Comparison of ENCODE assay signal across 8 cellular contexts in genomic region chr5:107104774-107105050, GRCh38.
DNase-seq lines count a peak whose midpoint lies in the region; ATAC-seq, FAIRE-seq and TF ChIP-seq lines count a peak whose summit lies in the region.

No MANE protein-coding gene starts in this region.

- H3K9me3 Mint-ChIP-seq in activated T-helper 1 cell treated with anti-CD3 and anti-CD28 coated beads, Interleukin-12 subunit alpha, Interleukin-12 subunit beta, Interleukin-2, Interleukin-4 antibody, amounts not matched to agents 30 ng/mL and 10 ng/mL and 1 ng/mL, durations not matched to agents 14 hours and 24 hours and 36 hours = no peaks in the 10 kb centered on the region

- H3K36me3 Mint-ChIP-seq in activated T-helper 1 cell treated with anti-CD3 and anti-CD28 coated beads, Interleukin-12 subunit alpha, Interleukin-12 subunit beta, Interleukin-2, Interleukin-4 antibody, amounts not matched to agents 30 ng/mL and 10 ng/mL and 1 ng/mL, durations not matched to agents 14 hours and 24 hours and 36 hours (ENCODE audit: low read depth) = no peaks in the 10 kb centered on the region

- H3K27ac Mint-ChIP-seq in activated T-helper 1 cell treated with anti-CD3 and anti-CD28 coated beads, Interleukin-12 subunit alpha, Interleukin-12 subunit beta, Interleukin-2, Interleukin-4 antibody, amounts not matched to agents 30 ng/mL and 10 ng/mL and 1 ng/mL, durations not matched to agents 14 hours and 24 hours and 36 hours = no peak overlapping the region

- DNase-seq in GM13977 (ENCODE audit: low spot score) (no peak), RCC 7860 (ENCODE audit: low spot score) (peak; percentile 60), left lobe of liver (ENCODE audit: low spot score) (no peak), mesenteric fat pad (ENCODE audit: low spot score) (no peak), DMS153 treated with DMSO at 0.1 percent for 48 hours (lab: John Stamatoyannopoulos, UW; ENCODE audit: unreplicated experiment) (no peak)
- DNase-seq in activated T-helper 1 cell treated with anti-CD3 and anti-CD28 coated beads, Interleukin-12 subunit alpha, Interleukin-12 subunit beta, Interleukin-2, Interleukin-4 antibody, amounts not matched to agents 30 ng/mL and 10 ng/mL and 1 ng/mL, durations not matched to agents 14 hours and 24 hours and 36 hours (ENCODE audit: low spot score) = no peak
- no peak for DNase-seq in stimulated activated CD4-positive, alpha-beta T cell treated with anti-CD3 and anti-CD28 coated beads, Interleukin-4, amount 100 ng/mL, for 1 hour

- intact Hi-C loops in activated T-helper 1 cell treated with anti-CD3 and anti-CD28 coated beads, Interleukin-12 subunit alpha, Interleukin-12 subunit beta, Interleukin-2, Interleukin-4 antibody, amounts not matched to agents 30 ng/mL and 10 ng/mL and 1 ng/mL, durations not matched to agents 14 hours and 24 hours and 36 hours (cut with micrococcal nuclease) = no loop called here

- H3K4me3 Mint-ChIP-seq in activated T-helper 1 cell treated with anti-CD3 and anti-CD28 coated beads, Interleukin-12 subunit alpha, Interleukin-12 subunit beta, Interleukin-2, Interleukin-4 antibody, amounts not matched to agents 30 ng/mL and 10 ng/mL and 1 ng/mL, durations not matched to agents 14 hours and 24 hours and 36 hours = no peak overlapping the region

- no peaks in the 10 kb centered on the region for H3K27me3 Mint-ChIP-seq in activated T-helper 1 cell treated with anti-CD3 and anti-CD28 coated beads, Interleukin-12 subunit alpha, Interleukin-12 subunit beta, Interleukin-2, Interleukin-4 antibody, amounts not matched to agents 30 ng/mL and 10 ng/mL and 1 ng/mL, durations not matched to agents 14 hours and 24 hours and 36 hours (ENCODE audit: insufficient read depth)

- peak; percentile 51 for TF ChIP-seq CTCF in GM13977 (IDR thresholded peaks at IDR 0.05; ENCODE audit: extremely low read depth, insufficient read depth, missing control alignments)

- H3K4me1 Mint-ChIP-seq in activated T-helper 1 cell treated with anti-CD3 and anti-CD28 coated beads, Interleukin-12 subunit alpha, Interleukin-12 subunit beta, Interleukin-2, Interleukin-4 antibody, amounts not matched to agents 30 ng/mL and 10 ng/mL and 1 ng/mL, durations not matched to agents 14 hours and 24 hours and 36 hours (ENCODE audit: low read depth) = no peaks in the 10 kb centered on the region

- FAIRE-seq in RCC 7860 (lab: Jason Lieb, UNC) = peak; percentile 93

- ATAC-seq in HG02610 (IDR thresholded peaks at IDR 0.05; ENCODE audit: unreplicated experiment) (peak; percentile 65), left lobe of liver (peak; percentile 64)

- in situ Hi-C loops in GM13977 (cut with MboI; ENCODE audit: low pct_unique_long_range_greater_than_20kb, low sequenced_read_pairs, unreplicated experiment) = no loop called here
